28 cellular contexts compared by ENCODE assay signal in the genomic region with DNA sequence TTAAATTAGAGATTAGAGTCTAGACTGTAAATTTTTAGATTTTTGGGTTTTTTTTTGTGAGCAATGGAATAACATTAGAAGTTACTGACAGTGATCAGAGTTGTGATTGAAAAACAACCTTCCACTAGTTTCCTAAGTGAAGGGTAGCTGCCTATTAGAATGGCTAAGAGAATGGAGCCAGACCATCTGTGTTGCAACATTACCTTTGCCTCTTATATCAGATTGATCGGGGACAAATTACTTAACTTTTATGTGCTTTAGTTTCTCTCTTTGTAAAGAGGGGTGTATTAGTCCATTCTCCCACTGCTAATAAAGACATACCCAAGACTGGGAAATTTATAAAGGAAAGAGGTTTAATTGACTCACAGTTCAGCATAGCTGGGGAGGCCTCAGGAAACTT.
"Had no signal": no experiment of that assay in that cellular context is flagged by ENCODE, and none has a peak within 500 bp of the region (broad histone marks: within the 10 kb centered on the region; RNA-seq: fewer than 3 reads in every experiment).

No MANE protein-coding gene starts in this region.

- H3K9me3 ChIP-seq: thyroid gland had no signal

- DNase-seq: natural killer cell; occipital lobe; ovary; posterior cingulate gyrus; psoas muscle; right cardiac atrium; spleen; stimulated activated CD4-positive, alpha-beta T cell treated with anti-CD3 and anti-CD28 coated beads, Interleukin-12 subunit alpha, Interleukin-12 subunit beta, amount 100 ng/mL, for 4 hours; stimulated activated CD4-positive, alpha-beta T cell treated with anti-CD3 and anti-CD28 coated beads, Interleukin-1b, Interleukin-23, amount 100 ng/mL, for 48 hours; stimulated activated CD4-positive, alpha-beta T cell treated with anti-CD3 and anti-CD28 coated beads, Interleukin-4, amount 100 ng/mL, for 1 hour; stimulated activated CD4-positive, alpha-beta T cell treated with anti-CD3 and anti-CD28 coated beads, Interleukin-4, amount 100 ng/mL, for 4 hours; stimulated activated CD8-positive, alpha-beta memory T cell treated with anti-CD3 and anti-CD28 coated beads, Interleukin-4, amount 100 ng/mL, for 48 hours; stimulated activated naive CD4-positive, alpha-beta T cell; stimulated activated naive CD8-positive, alpha-beta T cell treated with anti-CD3 and anti-CD28 coated beads, Interleukin-15, amount 100 ng/mL, for 72 hours; stimulated activated naive CD8-positive, alpha-beta T cell treated with anti-CD3 and anti-CD28 coated beads, Interleukin-15, Interleukin-2, amounts not matched to agents 100 U/mL and 50 U/mL, for 24 hours; substantia nigra; thyroid gland; trophoblast cell; upper lobe of left lung had no signal

- ATAC-seq: natural killer cell; psoas muscle; right cardiac atrium; sciatic nerve; stimulated activated memory B cell treated with anti-CD40 and anti-IgM and Interleukin-4, amounts not matched to agents 10 μg/mL and 1 μg/mL and 100 μg/mL, for 72 hours; stimulated activated naive CD8-positive, alpha-beta T cell treated with anti-CD3 and anti-CD28 coated beads, Interleukin-15, amount 100 ng/mL, for 72 hours; stimulated activated naive CD8-positive, alpha-beta T cell treated with anti-CD3 and anti-CD28 coated beads, Interleukin-15, Interleukin-2, amounts not matched to agents 100 U/mL and 50 U/mL, for 24 hours had no signal

- H3K9ac ChIP-seq: neural progenitor cell, parathyroid adenoma had no signal

- H3K27me3 ChIP-seq: neural progenitor cell, ovary, spleen, thyroid gland, tibial nerve, upper lobe of left lung, vagina had no signal

- H3K4me1 ChIP-seq: neural progenitor cell, parathyroid adenoma, psoas muscle, spleen, thyroid gland, tibial nerve, upper lobe of left lung, vagina had no signal

- H3K27ac ChIP-seq: neural progenitor cell, ovary, parathyroid adenoma, psoas muscle, skin epidermis, spleen, thoracic aorta, thyroid gland, tibial nerve, upper lobe of left lung, vagina had no signal

- H3K4me3 ChIP-seq: neural progenitor cell, ovary, psoas muscle, skin epidermis, smooth muscle cell, spleen, thoracic aorta, thyroid gland, tibial nerve, upper lobe of left lung, vagina had no signal

- H3K36me3 ChIP-seq: neural progenitor cell, ovary, thoracic aorta, thyroid gland, upper lobe of left lung, vagina had no signal
